ENCODE assay signal across 17 cellular contexts in genomic region chr7:92697414-92697813, GRCh38.
A peak's percentile ranks its signal among the peaks of the same experiment; 100 is the strongest.
DNase-seq lines count a peak whose midpoint lies in the region; ATAC-seq and TF ChIP-seq lines count a peak whose summit lies in the region.
"Had no signal": no experiment of that assay in that cellular context is flagged by ENCODE, and none has a peak within 500 bp of the region (broad histone marks: within the 10 kb centered on the region; RNA-seq: fewer than 3 reads in every experiment).

No MANE protein-coding gene starts in this region.

- no peak for TF ChIP-seq POLR2A in body of pancreas (IDR thresholded peaks at IDR 0.05)
- TF ChIP-seq POLR2A in tibial nerve (IDR thresholded peaks at IDR 0.05) = no peak

- H3K36me3 ChIP-seq in cardiac muscle cell (no peaks in the 10 kb centered on the region), body of pancreas (replicated peaks in 1 of 2; ENCODE audit: insufficient read depth in 1 of 2, low read depth in 2 of 2) (no peaks in the 10 kb centered on the region), tibial nerve (no peaks in the 10 kb centered on the region)

- H3K36me3 Mint-ChIP-seq in mesothelial cell of epicardium = peaks cover 12% of the 10 kb centered on the region

- DNase-seq in cardiac muscle cell (ENCODE audit: low read depth in 1 of 2, low spot score in 1 of 2) = no peak
- DNase-seq in left cardiac atrium = no peak
- DNase-seq in body of pancreas = no peak
- no peak for DNase-seq in mesothelial cell of epicardium (ENCODE audit: low spot score in 2 of 2, unreplicated experiment in 2 of 2)
- no peak for DNase-seq in tibial nerve (ENCODE audit: low spot score in 2 of 2)
- no peak for DNase-seq in islet precursor cell
- no peak for DNase-seq in NCI-H2029 treated with DMSO at 0.1 percent for 48 hours (lab: John Stamatoyannopoulos, UW)
- DNase-seq: activated effector memory CD4-positive, alpha-beta T cell treated with anti-CD3 and anti-CD28 coated beads, Interleukin-2, amount 50 U/mL, for 16 hours; CD4-positive, alpha-beta T cell; effector memory CD4-positive, alpha-beta T cell; immature natural killer cell; Karpas-422; midbrain; NCI-H187; NCI-H510A; posterior cingulate gyrus had no signal

- H3K27ac Mint-ChIP-seq in mesothelial cell of epicardium = peak overlapping the region; percentile 96
- H3K27ac Mint-ChIP-seq: CD4-positive, alpha-beta T cell had no signal

- H3K4me3 Mint-ChIP-seq in mesothelial cell of epicardium = peak overlapping the region; percentile 37
- H3K4me3 Mint-ChIP-seq: CD4-positive, alpha-beta T cell; immature natural killer cell had no signal

- no peaks in the 10 kb centered on the region for H3K9me3 Mint-ChIP-seq in mesothelial cell of epicardium
- H3K9me3 Mint-ChIP-seq: CD4-positive, alpha-beta T cell; immature natural killer cell had no signal

- WGBS in body of pancreas, 2 donors = 47 to 69% methylated on average over 2 of the region's 2 CpGs
- 29 to 39% methylated on average over 2 of the region's 2 CpGs for WGBS in tibial nerve, 2 donors

- no peak for TF ChIP-seq EP300 in tibial nerve (IDR thresholded peaks at IDR 0.05)

- TF ChIP-seq CTCF in cardiac muscle cell (IDR thresholded peaks at IDR 0.05; ENCODE audit: low read depth, low read length) (no peak), body of pancreas (IDR thresholded peaks at IDR 0.05) (no peak), mesothelial cell of epicardium (IDR thresholded peaks at IDR 0.05; ENCODE audit: unreplicated experiment) (no peak), tibial nerve (IDR thresholded peaks at IDR 0.05) (no peak)

- no peaks in the 10 kb centered on the region for H3K27me3 Mint-ChIP-seq in mesothelial cell of epicardium (ENCODE audit: low read depth)
- H3K27me3 Mint-ChIP-seq: CD4-positive, alpha-beta T cell had no signal

- H3K27ac ChIP-seq in cardiac muscle cell (peak overlapping the region; percentile 96), body of pancreas (peak overlapping the region; percentile 76 to 88 (median 82)), tibial nerve (peak overlapping the region; percentile 19 to 89 (median 56))

- peaks cover 68% of the 10 kb centered on the region for H3K4me1 Mint-ChIP-seq in mesothelial cell of epicardium

- H3K9me3 ChIP-seq in cardiac muscle cell (ENCODE audit: low read depth) (no peaks in the 10 kb centered on the region), body of pancreas (no peaks in the 10 kb centered on the region), tibial nerve (no peaks in the 10 kb centered on the region)

- H3K4me1 ChIP-seq in cardiac muscle cell (ENCODE audit: low read depth) = peaks cover 41% of the 10 kb centered on the region
- peaks cover 52% of the 10 kb centered on the region for H3K4me1 ChIP-seq in body of pancreas
- H3K4me1 ChIP-seq in tibial nerve = peaks cover 0 to 44% (median 10%) of the 10 kb centered on the region in 4 donors

- no peak for ATAC-seq in left cardiac atrium
- no peak for ATAC-seq in body of pancreas
- no peak for ATAC-seq in HG02642 (IDR thresholded peaks at IDR 0.05; ENCODE audit: poor library complexity, unreplicated experiment)

- intact Hi-C loops in left cardiac atrium (cut with DNase I) = loop anchor here (2.0 to 10.0 kb wide), 3 partner anchors 75 to 137 kb away; partner anchors contain the start of gene CDK6 (in 1 of the 2)
- intact Hi-C loops in body of pancreas (cut with DNase I) = loop anchor here (10.0 kb wide), 1 partner anchor 137 kb away; the partner anchor contains the start of gene CDK6

- no peaks in the 10 kb centered on the region for H3K27me3 ChIP-seq in cardiac muscle cell
- no peaks in the 10 kb centered on the region for H3K27me3 ChIP-seq in body of pancreas
- no peaks in the 10 kb centered on the region for H3K27me3 ChIP-seq in tibial nerve

- no peak overlapping the region for H3K4me3 ChIP-seq in cardiac muscle cell
- H3K4me3 ChIP-seq in body of pancreas = no peak overlapping the region
- no peak overlapping the region for H3K4me3 ChIP-seq in tibial nerve
